In genomic region chr9:15711531-15712295, GRCh38 we compare ENCODE assay signal across 29 cellular contexts.
A peak's percentile ranks its signal among the peaks of the same experiment; 100 is the strongest.
DNase-seq lines count a peak whose midpoint lies in the region; ATAC-seq and TF ChIP-seq lines count a peak whose summit lies in the region.
"Had no signal": no experiment of that assay in that cellular context is flagged by ENCODE, and none has a peak within 500 bp of the region (broad histone marks: within the 10 kb centered on the region; RNA-seq: fewer than 3 reads in every experiment).

No MANE protein-coding gene starts in this region.

- H3K14ac ChIP-seq in mesenchymal stem cell (ENCODE audit: low read length in 2 of 2): no peak overlapping the region

- H4K20me1 ChIP-seq in GM23248 (ENCODE audit: insufficient read depth): no peaks in the 10 kb centered on the region
- H4K20me1 ChIP-seq: BLaER1 had no signal

- H3K4me3 ChIP-seq in GM23248 (no peak overlapping the region), choroid plexus epithelial cell (ENCODE audit: low read depth, low read length) (no peak overlapping the region), mesenchymal stem cell (ENCODE audit: insufficient read depth in 1 of 2, low read depth in 1 of 2, low read length in 2 of 2) (no peak overlapping the region)
- H3K4me3 ChIP-seq: BLaER1, body of pancreas, dorsolateral prefrontal cortex, esophagus squamous epithelium, K562, Peyer's patch, smooth muscle cell, suprapubic skin, upper lobe of left lung had no signal

- no peak overlapping the region for H2AK5ac ChIP-seq in mesenchymal stem cell (ENCODE audit: low read length, severe bottlenecking)

- H3K4me1 ChIP-seq in GM23248 (ENCODE audit: insufficient read depth): no peaks in the 10 kb centered on the region
- no peaks in the 10 kb centered on the region for H3K4me1 ChIP-seq in mesenchymal stem cell (ENCODE audit: control insufficient read depth, insufficient read depth, low read depth, low read length)
- H3K4me1 ChIP-seq: BLaER1, body of pancreas, esophagus squamous epithelium, parathyroid adenoma, Peyer's patch, suprapubic skin, upper lobe of left lung had no signal

- H3K36me3 ChIP-seq in GM23248 (ENCODE audit: low read depth) (no peaks in the 10 kb centered on the region), mesenchymal stem cell (ENCODE audit: control insufficient read depth in 1 of 2, insufficient read depth in 2 of 2, low read depth in 1 of 2, low read length in 2 of 2) (no peaks in the 10 kb centered on the region)
- H3K36me3 ChIP-seq: BLaER1, esophagus squamous epithelium, Peyer's patch, suprapubic skin, upper lobe of left lung had no signal

- DNase-seq in GM23248 (peak; percentile 19), NCI-H524 treated with DMSO at 0.1 percent for 48 hours (lab: John Stamatoyannopoulos, UW) (peak; percentile 17), choroid plexus epithelial cell (ENCODE audit: low read depth) (peak; percentile 40), mesenchymal stem cell (peak; percentile 34), Right ventricle myocardium inferior (ENCODE audit: missing footprints) (no peak), NCI-H82 (lab: John Stamatoyannopoulos, UW) (no peak), DMS53 treated with DMSO at 0.1 percent for 48 hours (lab: John Stamatoyannopoulos, UW; ENCODE audit: unreplicated experiment) (no peak)
- DNase-seq: activated CD4-positive, alpha-beta T cell treated with anti-CD3 and anti-CD28 coated beads, Interleukin-2, amount 10 ng/mL, durations not matched to agents 24 days and 14 days; activated gamma-delta T cell; activated T-cell treated with anti-CD3 and anti-CD28 coated beads, Interleukin-2, amount 50 U/mL, for 4 hours; body of pancreas; dorsolateral prefrontal cortex; esophagus squamous epithelium; immature natural killer cell; left colon; mammary epithelial cell; NCI-H1930; NCI-H526 treated with DMSO at 0.1 percent for 48 hours; Peyer's patch; SHP77 treated with DMSO at 0.1 percent for 48 hours; stimulated activated naive CD4-positive, alpha-beta T cell treated with Interleukin-2 at 50 U/mL for 16 hours; upper lobe of left lung had no signal

- H3K4me2 ChIP-seq in GM23248 (ENCODE audit: unreplicated experiment) (no peak overlapping the region), mesenchymal stem cell (ENCODE audit: low read length, poor library complexity, severe bottlenecking) (no peak overlapping the region)
- H3K4me2 ChIP-seq: BLaER1, smooth muscle cell had no signal

- H3K79me2 ChIP-seq in GM23248 (ENCODE audit: insufficient read depth): no peaks in the 10 kb centered on the region
- H3K79me2 ChIP-seq: parathyroid adenoma had no signal

- no peak overlapping the region for H3K23ac ChIP-seq in mesenchymal stem cell (ENCODE audit: low read length in 2 of 2)

- H3K9me3 ChIP-seq in GM23248 (ENCODE audit: low read depth): no peaks in the 10 kb centered on the region
- no peaks in the 10 kb centered on the region for H3K9me3 ChIP-seq in mesenchymal stem cell (ENCODE audit: control insufficient read depth, low read length)
- H3K9me3 ChIP-seq: BLaER1, body of pancreas, esophagus squamous epithelium, Peyer's patch, suprapubic skin, upper lobe of left lung had no signal

- no peak overlapping the region for H2BK5ac ChIP-seq in mesenchymal stem cell (ENCODE audit: low read depth, low read length, poor library complexity, severe bottlenecking)

- H3K18ac ChIP-seq in mesenchymal stem cell (ENCODE audit: low read depth in 1 of 2, low read length in 2 of 2): no peak overlapping the region

- H2AFZ ChIP-seq in GM23248: no peak overlapping the region
- no peak overlapping the region for H2AFZ ChIP-seq in mesenchymal stem cell (ENCODE audit: low read depth, low read length)
- H2AFZ ChIP-seq: parathyroid adenoma had no signal

- no peak overlapping the region for H2BK120ac ChIP-seq in mesenchymal stem cell (ENCODE audit: low read depth, low read length)

- WGBS in GM23248 (ENCODE audit: low coverage in 1 of 2, low lambda C conversion rate in 2 of 2, missing lambda C conversion rate in 2 of 2), 2 experiments: 52 to 55% methylated on average over 3 of the region's 3 CpGs
- WGBS in mesenchymal stem cell: 81% methylated on average over 3 of the region's 3 CpGs

- H2BK15ac ChIP-seq in mesenchymal stem cell (ENCODE audit: low read depth, poor library complexity, severe bottlenecking): no peak overlapping the region

- no peak for ATAC-seq in Right ventricle myocardium inferior
- no peak for ATAC-seq in GM19035 (IDR thresholded peaks at IDR 0.05; ENCODE audit: unreplicated experiment)
- ATAC-seq: activated T-cell treated with anti-CD3 and anti-CD28 coated beads, Interleukin-2, amount 50 U/mL, for 4 hours; body of pancreas; K562; left colon; WTC11 had no signal

- H3K9me2 ChIP-seq in GM23248 (ENCODE audit: insufficient read depth): no peaks in the 10 kb centered on the region

- H3K27me3 ChIP-seq in GM23248 (replicated peaks; ENCODE audit: insufficient read depth): no peaks in the 10 kb centered on the region
- H3K27me3 ChIP-seq in mesenchymal stem cell (ENCODE audit: control insufficient read depth in 1 of 2, insufficient read depth in 1 of 2, low read length in 2 of 2): no peaks in the 10 kb centered on the region
- H3K27me3 ChIP-seq: BLaER1, body of pancreas, dorsolateral prefrontal cortex, esophagus squamous epithelium, Peyer's patch, suprapubic skin, upper lobe of left lung had no signal

- H3K27ac ChIP-seq in GM23248 (no peak overlapping the region), mesenchymal stem cell (ENCODE audit: low read length, poor library complexity, severe bottlenecking) (no peak overlapping the region)
- H3K27ac ChIP-seq: BLaER1, body of pancreas, dorsolateral prefrontal cortex, esophagus squamous epithelium, parathyroid adenoma, Peyer's patch, suprapubic skin, upper lobe of left lung had no signal

- no peaks in the 10 kb centered on the region for H3K79me1 ChIP-seq in mesenchymal stem cell (replicated peaks; ENCODE audit: low read length, poor library complexity, severe bottlenecking)

- H2BK12ac ChIP-seq in mesenchymal stem cell (ENCODE audit: low read length in 2 of 2): no peak overlapping the region

- no peak overlapping the region for H4K91ac ChIP-seq in mesenchymal stem cell (ENCODE audit: low read length)

- H4K8ac ChIP-seq in mesenchymal stem cell (ENCODE audit: low read length): no peak overlapping the region

- no peaks in the 10 kb centered on the region for H3F3A ChIP-seq in GM23248 (ENCODE audit: insufficient read depth)

- no peak overlapping the region for H3K4ac ChIP-seq in mesenchymal stem cell (ENCODE audit: low read depth in 1 of 2, low read length in 2 of 2)

- H3K9ac ChIP-seq in GM23248 (no peak overlapping the region), mesenchymal stem cell (ENCODE audit: low read length) (no peak overlapping the region)
- H3K9ac ChIP-seq: BLaER1, parathyroid adenoma had no signal

- TF ChIP-seq CTCF in choroid plexus epithelial cell (conservative IDR thresholded peaks at IDR 0.05; ENCODE audit: low read depth, low read length): no peak

- in situ Hi-C loops in GM23248 (cut with MboI): no loop called here

- intact Hi-C loops in Right ventricle myocardium inferior (cut with DNase I): no loop called here

Comparison
In these comparisons a context has a peak if more than half of its experiments do, and no peak if none do; other contexts are left out.
1. DNase-seq: peak in GM23248 (single experiment), NCI-H524 treated with DMSO at 0.1 percent for 48 hours (single experiment), choroid plexus epithelial cell (single experiment) and mesenchymal stem cell (single experiment); none in Right ventricle myocardium inferior (single experiment), NCI-H82 (single experiment) and DMS53 treated with DMSO at 0.1 percent for 48 hours (single experiment).